11 cellular contexts compared by ENCODE assay signal in the genomic region with DNA sequence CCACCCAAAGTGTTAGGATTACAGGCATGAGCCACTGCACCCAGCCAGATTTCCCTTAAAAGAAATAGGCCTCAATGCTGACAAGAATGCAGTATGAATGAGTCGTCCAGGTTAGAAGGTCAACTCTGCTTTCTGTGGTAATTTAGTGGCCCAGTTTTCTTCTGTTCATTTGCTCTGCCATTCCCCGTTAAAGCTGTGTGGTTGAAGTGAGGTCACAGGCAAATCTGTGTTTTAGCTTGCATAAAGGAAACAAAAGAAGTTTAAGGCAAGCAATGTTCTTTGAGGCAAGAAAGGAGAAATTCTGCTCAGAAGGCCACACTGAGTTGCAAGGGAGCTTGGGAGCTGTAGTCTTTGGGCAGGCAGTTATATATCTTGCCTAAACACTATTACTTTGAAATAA.
A peak's percentile ranks its signal among the peaks of the same experiment; 100 is the strongest.
DNase-seq lines count a peak whose midpoint lies in the region; ATAC-seq, FAIRE-seq and TF ChIP-seq lines count a peak whose summit lies in the region.
"Had no signal": no experiment of that assay in that cellular context is flagged by ENCODE, and none has a peak within 500 bp of the region (broad histone marks: within the 10 kb centered on the region; RNA-seq: fewer than 3 reads in every experiment).

No MANE protein-coding gene starts in this region.

- peaks cover 11% of the 10 kb centered on the region for H3K4me1 Mint-ChIP-seq in T-helper 17 cell

- H3K4me1 ChIP-seq in small intestine (ENCODE audit: control insufficient read depth in 2 of 2, insufficient read depth in 1 of 2, low read depth in 1 of 2, low read length in 1 of 2), result no peaks in the 10 kb centered on the region
- H3K4me1 ChIP-seq: SJSA1 had no signal

- ATAC-seq in GM19351 (IDR thresholded peaks at IDR 0.05; ENCODE audit: unreplicated experiment), result peak; percentile 42
- no peak for ATAC-seq in T-helper 17 cell
- ATAC-seq: CD8-positive, alpha-beta T cell had no signal

- FAIRE-seq in small intestine (lab: Jason Lieb, UNC), result no peak

- WGBS in small intestine, 3 donors, result 32 to 58% (median 52%) methylated on average over 2 of the region's 2 CpGs

- DNase-seq in AG09309 (ENCODE audit: low read depth) (peak; percentile 23), HK-2 (ENCODE audit: unreplicated experiment) (peak; percentile 11), foreskin fibroblast (peak; percentile 59 to 81), DMS79 (lab: John Stamatoyannopoulos, UW) (no peak), small intestine (no peak), DMS 273 (lab: John Stamatoyannopoulos, UW; ENCODE audit: unreplicated experiment) (no peak), T-helper 17 cell (no peak)
- DNase-seq: CD8-positive, alpha-beta T cell; ovary had no signal

- no peaks in the 10 kb centered on the region for H3K27me3 ChIP-seq in small intestine (ENCODE audit: control insufficient read depth in 2 of 2, insufficient read depth in 2 of 2, low read length in 2 of 2)
- H3K27me3 ChIP-seq: ovary had no signal

- no peak for TF ChIP-seq CTCF in AG09309 (IDR thresholded peaks at IDR 0.05; ENCODE audit: control insufficient read depth, insufficient read depth, low read depth, low read length, missing control alignments)
- TF ChIP-seq CTCF in foreskin fibroblast (IDR thresholded peaks at IDR 0.05; ENCODE audit: low read depth, low read length), result no peak

- no peaks in the 10 kb centered on the region for H3K36me3 ChIP-seq in small intestine (ENCODE audit: control insufficient read depth in 2 of 2, insufficient read depth in 2 of 2, low read length in 2 of 2)
- H3K36me3 ChIP-seq: ovary, SJSA1 had no signal

- peaks cover 23% of the 10 kb centered on the region for H3K27me3 Mint-ChIP-seq in T-helper 17 cell

- no peaks in the 10 kb centered on the region for H3K9me3 ChIP-seq in small intestine (ENCODE audit: control insufficient read depth, low read depth)
- no peaks in the 10 kb centered on the region for H3K9me3 ChIP-seq in T-helper 17 cell (ENCODE audit: control insufficient read depth, low read length, poor library complexity, severe bottlenecking)
- H3K9me3 ChIP-seq: ovary, SJSA1 had no signal

- no peaks in the 10 kb centered on the region for H3K36me3 Mint-ChIP-seq in T-helper 17 cell (ENCODE audit: low read depth)
- H3K36me3 Mint-ChIP-seq: CD8-positive, alpha-beta T cell had no signal

- H3K27ac Mint-ChIP-seq in T-helper 17 cell, result no peak overlapping the region
- H3K27ac Mint-ChIP-seq: CD8-positive, alpha-beta T cell had no signal

- H3K4me3 Mint-ChIP-seq in T-helper 17 cell, result no peak overlapping the region
- H3K4me3 Mint-ChIP-seq: CD8-positive, alpha-beta T cell had no signal

- H3K27ac ChIP-seq in small intestine (ENCODE audit: low read depth in 1 of 2, low read length in 1 of 2), result no peak overlapping the region
- H3K27ac ChIP-seq: ovary, SJSA1 had no signal

- H3K4me3 ChIP-seq in AG09309 (ENCODE audit: control insufficient read depth, low read depth, low read length) (no peak overlapping the region), foreskin fibroblast (ENCODE audit: low read depth in 1 of 2, low read length in 2 of 2) (no peak overlapping the region), small intestine (ENCODE audit: low read depth in 1 of 2, low read length in 2 of 2) (no peak overlapping the region)
- H3K4me3 ChIP-seq: ovary, SJSA1 had no signal

Comparison
In these comparisons a context has a peak if more than half of its experiments do, and no peak if none do; other contexts are left out.
1. DNase-seq: peak in AG09309 (single experiment), HK-2 (single experiment) and foreskin fibroblast (2 of 2); none in DMS79 (single experiment), small intestine (single experiment), DMS 273 (single experiment) and T-helper 17 cell (0 of 3).